ENCODE assay signal across 8 cellular contexts in genomic region chr22:24146190-24146616, GRCh38. TPM values are rescaled to one million over a fixed set of nuclear protein-coding genes. Genes with fewer than 3 reads are reported as not detected.
DNase-seq lines count a peak whose midpoint lies in the region; ATAC-seq, FAIRE-seq and TF ChIP-seq lines count a peak whose summit lies in the region.

No MANE protein-coding gene starts in this region.

- ATAC-seq in HG02642 (IDR thresholded peaks at IDR 0.05; ENCODE audit: poor library complexity, unreplicated experiment) (peak; percentile 49), GM12878 (peak; percentile 80)

- POLR2A ChIA-PET in GM12878 (lab: Charles Lee), result interaction anchor here (0.5 to 1.4 kb wide), 3 partner anchors 9 to 10 kb away, joined by 3 to 4 read pairs (median 3); no protein-coding TSS in a partner anchor

- RAD21 ChIA-PET in GM12878 (lab: Charles Lee; ENCODE audit: unreplicated experiment), result no interaction called here

- H4K20me1 ChIP-seq in GM12878 (ENCODE audit: control insufficient read depth, insufficient read depth), result no peaks in the 10 kb centered on the region

- SMC1A ChIA-PET in GM12878 (lab: Charles Lee; ENCODE audit: uncharacterized antibody, unreplicated experiment), result no interaction called here

- TF ChIP-seq POLR2A in GM12878 (IDR thresholded peaks at IDR 0.05; ENCODE audit: low read depth, low read length), result no peak

- no peak for TF ChIP-seq EP300 in GM12878 (IDR thresholded peaks at IDR 0.05; ENCODE audit: borderline replicate concordance in 1 of 2, control insufficient read depth in 1 of 2, low read depth in 2 of 2, low read length in 2 of 2)

- H3K4me1 ChIP-seq in GM12878 (ENCODE audit: control insufficient read depth, insufficient read depth, low read length) (peaks cover 26% of the 10 kb centered on the region), stomach smooth muscle (ENCODE audit: control insufficient read depth, insufficient read depth, low read length) (peaks cover 92% of the 10 kb centered on the region)

- FAIRE-seq in GM12878 (lab: Jason Lieb, UNC), result peak; percentile 83

- DNase-seq in NCI-H1436 (lab: John Stamatoyannopoulos, UW) (peak; percentile 29), NCI-H1436 treated with DMSO at 0.1 percent for 48 hours (lab: John Stamatoyannopoulos, UW) (no peak), NOMO-1 treated with dmso at 0.1 percent for 144 hours (lab: John Stamatoyannopoulos, UW; ENCODE audit: unreplicated experiment) (peak; percentile 81), GM12878 (ENCODE audit: low read depth, low spot score) (no peak), iris pigment epithelial cell (ENCODE audit: low read depth) (peak; percentile 78), ecto neural progenitor cell (ENCODE audit: low spot score) (no peak)

- no peak overlapping the region for H2AFZ ChIP-seq in GM12878 (ENCODE audit: control insufficient read depth, low read depth, low read length)

- H3K4me2 ChIP-seq in GM12878 (ENCODE audit: control insufficient read depth, insufficient read depth), result peak overlapping the region; percentile 52

- CTCF ChIA-PET in GM12878 (lab: Yijun Ruan, JAX), result interaction anchor here (1.2 to 2.1 kb wide), 2 partner anchors 9 to 11 kb away, joined by 5 to 6 read pairs; no protein-coding TSS in a partner anchor

- no peak overlapping the region for H3K4me3 ChIP-seq in GM12878
- peak overlapping the region; percentile 37 to 58 for H3K4me3 ChIP-seq in stomach smooth muscle (ENCODE audit: low read length in 2 of 2)

- in situ Hi-C loops in GM12878 (cut with MboI), result no loop called here

- 3% methylated on average over 4 of the region's 4 CpGs for whole genome bisulfite sequencing in GM12878 (ENCODE audit: insufficient coverage, insufficient replicate concordance, low lambda C conversion rate, missing lambda C conversion rate)

- H3K36me3 ChIP-seq in GM12878 (ENCODE audit: control insufficient read depth in 2 of 2, insufficient read depth in 2 of 2, low read length in 1 of 2), result peaks cover 0 to 22% of the 10 kb centered on the region in 2 experiments; a peak in 2 of 4 replicates
- H3K36me3 ChIP-seq in stomach smooth muscle (ENCODE audit: control insufficient read depth in 2 of 2, insufficient read depth in 2 of 2, low read length in 2 of 2), result no peaks in the 10 kb centered on the region

- TF ChIP-seq RAD21 in GM12878 (IDR thresholded peaks at IDR 0.05; ENCODE audit: insufficient read depth, low read depth, low read length), result no peak

- no peaks in the 10 kb centered on the region for H3K27me3 ChIP-seq in GM12878 (replicated peaks in 1 of 2; ENCODE audit: control insufficient read depth in 2 of 2, insufficient read depth in 2 of 2, low read length in 1 of 2)
- H3K27me3 ChIP-seq in stomach smooth muscle (ENCODE audit: control insufficient read depth in 1 of 2, insufficient read depth in 2 of 2, low read length in 2 of 2), result no peaks in the 10 kb centered on the region

- H3K9ac ChIP-seq in GM12878 (ENCODE audit: control insufficient read depth, insufficient read depth, low read length) (peak overlapping the region; percentile 24; the same call in 1 of the 2 replicates), stomach smooth muscle (ENCODE audit: low read length in 2 of 2) (peak overlapping the region; percentile 20 to 51)

- no peaks in the 10 kb centered on the region for H3K79me2 ChIP-seq in GM12878 (ENCODE audit: control insufficient read depth, insufficient read depth, low read length)

- TSS peak; percentile 38 for BruUV-seq in GM12878 (replicated peaks; lab: Mats Ljungman, UMichigan)

- H3K27ac ChIP-seq in GM12878 (ENCODE audit: control insufficient read depth, insufficient read depth), result peak overlapping the region; percentile 59
- peak overlapping the region; percentile 80 for H3K27ac ChIP-seq in stomach smooth muscle (ENCODE audit: low read length)

- TF ChIP-seq CTCF in GM12878 (IDR thresholded peaks at IDR 0.05 in 2 of 3, conservative IDR thresholded peaks at IDR 0.05 in 1 of 3; ENCODE audit: control insufficient read depth in 2 of 3, extremely low read depth in 1 of 3, insufficient read depth in 1 of 3, low read depth in 3 of 3, low read length in 3 of 3), result no peak

- intact Hi-C loops in GM12878 (cut with micrococcal nuclease; ENCODE audit: unreplicated experiment), result no loop called here

- H3K9me3 ChIP-seq in GM12878 (replicated peaks; ENCODE audit: control insufficient read depth, insufficient read depth, low read length) (no peaks in the 10 kb centered on the region), stomach smooth muscle (ENCODE audit: control insufficient read depth in 2 of 2, low read length in 2 of 2) (no peaks in the 10 kb centered on the region)

TF ChIP-seq in GM12878, 131 proteins besides CTCF, POLR2A, EP300 and RAD21:
- TF ChIP-seq KLF5 (IDR thresholded peaks at IDR 0.05; ENCODE audit: partially characterized antibody) (no peak), EED (IDR thresholded peaks at IDR 0.05; ENCODE audit: low read depth) (0 out of 2 replicates have a peak, but pooled peaks have one; percentile 15)
TF ChIP-seq in GM12878: peak in this region for 1.

RNA-seq across cellular contexts. Expression of gene SUSD2, which starts 35.1 kb away (rescaled TPM):
- total RNA-seq in GM12878 (2013; cell fraction: nucleolus; rRNA removed), result 0.44 and 0.54 TPM in 2 replicates
- total RNA-seq in GM12878 (2014; rRNA removed) (0.11 TPM in 1 of 2 replicates, not detected in the other), GM12878 (2014; rRNA removed; fragmentation: Illumina TruSeq; extraction: Trizol) (not detected in 2 replicates), GM12878 (2021) (0.11 and 0.31 TPM in 2 replicates)
- not detected for polyA plus RNA-seq in GM12878 (2011; ENCODE audit: low read depth)
- polyA plus RNA-seq in GM12878 (2011; rRNA removed) (0.06 and 0.12 TPM in 2 replicates), GM12878 (2014; fragmentation: Illumina TruSeq; extraction: Trizol) (not detected in 2 replicates), GM12878 (2014; fragmentation: Nextera tagmentation; extraction: Ambion mirVana) (not detected), GM12878 (2014; rRNA removed) (0.04 and 0.08 TPM in 2 replicates), GM12878 (2016; fragmentation: Nextera tagmentation; extraction: Ambion mirVana) (under 1 TPM in 1 of 2 experiments, not detected in 1; 0.05 TPM)
- polyA plus RNA-seq in GM12878 (2011; cell fraction: cytosol; rRNA removed), result 0.16 and 0.22 TPM in 2 replicates
- polyA plus RNA-seq in GM12878 (2011; cell fraction: nucleus; rRNA removed), result 1.3 and 1.4 TPM in 2 replicates
- 0.03 and 0.04 TPM in 2 replicates for polyA plus RNA-seq in GM12878 (2012)
- polyA minus RNA-seq in GM12878 (2011; rRNA and poly(A)+ RNA removed), result 0.21 and 0.22 TPM in 2 replicates
- polyA minus RNA-seq in GM12878 (2011; cell fraction: cytosol; rRNA and poly(A)+ RNA removed), result not detected in 2 replicates
- 0.60 and 0.86 TPM in 2 replicates for polyA minus RNA-seq in GM12878 (2011; cell fraction: nucleus; rRNA and poly(A)+ RNA removed)

Comparison
In these comparisons a context has a peak if more than half of its experiments do, and no peak if none do; other contexts are left out.
1. DNase-seq: peak in NCI-H1436 (single experiment), NOMO-1 treated with dmso at 0.1 percent for 144 hours (single experiment) and iris pigment epithelial cell (single experiment); none in NCI-H1436 treated with DMSO at 0.1 percent for 48 hours (single experiment), GM12878 (single experiment) and ecto neural progenitor cell (single experiment).